Comparison of ENCODE assay signal across 30 cellular contexts in genomic region chr13:101489635-101490034, GRCh38. TPM values are rescaled to one million over a fixed set of nuclear protein-coding genes. Genes with fewer than 3 reads are reported as not detected.
DNase-seq lines count a peak whose midpoint lies in the region; ATAC-seq, FAIRE-seq and TF ChIP-seq lines count a peak whose summit lies in the region.
"Had no signal": no experiment of that assay in that cellular context is flagged by ENCODE, and none has a peak within 500 bp of the region (broad histone marks: within the 10 kb centered on the region; RNA-seq: fewer than 3 reads in every experiment).

No MANE protein-coding gene starts in this region.

- no peak for TF ChIP-seq POLR2A in H54 (IDR thresholded peaks at IDR 0.05; ENCODE audit: low read depth, low read length)

- H3K36me3 Mint-ChIP-seq in osteocyte (ENCODE audit: unreplicated experiment): peaks cover 65% of the 10 kb centered on the region
- no peaks in the 10 kb centered on the region for H3K36me3 Mint-ChIP-seq in activated T-helper 2 cell treated with anti-CD3 and anti-CD28 coated beads, Interferon-gamma antibody, Interleukin-2, Interleukin-4, amounts not matched to agents 10 μg/mL and 5 μg/mL and 100 μg/mL, durations not matched to agents 14 hours and 24 hours and 36 hours (ENCODE audit: low read depth)
- H3K36me3 Mint-ChIP-seq: activated naive CD4-positive, alpha-beta T cell treated with anti-CD3 and anti-CD28 coated beads, Interleukin-2, amount 50 U/mL, for 24 hours; CD8-positive, alpha-beta memory T cell; naive thymus-derived CD4-positive, alpha-beta T cell; stimulated activated memory B cell treated with anti-CD40 and anti-IgM and Interleukin-4, amounts not matched to agents 10 μg/mL and 1 μg/mL and 100 μg/mL, for 72 hours had no signal

- H3K9me3 Mint-ChIP-seq in osteocyte (ENCODE audit: unreplicated experiment): peaks cover 14% of the 10 kb centered on the region
- no peaks in the 10 kb centered on the region for H3K9me3 Mint-ChIP-seq in activated T-helper 2 cell treated with anti-CD3 and anti-CD28 coated beads, Interferon-gamma antibody, Interleukin-2, Interleukin-4, amounts not matched to agents 10 μg/mL and 5 μg/mL and 100 μg/mL, durations not matched to agents 14 hours and 24 hours and 36 hours
- H3K9me3 Mint-ChIP-seq: activated naive CD4-positive, alpha-beta T cell treated with anti-CD3 and anti-CD28 coated beads, Interleukin-2, amount 50 U/mL, for 24 hours; CD8-positive, alpha-beta memory T cell; endodermal cell; stimulated activated memory B cell treated with anti-CD40 and anti-IgM and Interleukin-4, amounts not matched to agents 10 μg/mL and 1 μg/mL and 100 μg/mL, for 72 hours had no signal

- no peaks in the 10 kb centered on the region for H3K27me3 Mint-ChIP-seq in osteocyte (ENCODE audit: unreplicated experiment)
- H3K27me3 Mint-ChIP-seq in activated T-helper 2 cell treated with anti-CD3 and anti-CD28 coated beads, Interferon-gamma antibody, Interleukin-2, Interleukin-4, amounts not matched to agents 10 μg/mL and 5 μg/mL and 100 μg/mL, durations not matched to agents 14 hours and 24 hours and 36 hours (ENCODE audit: low read depth): no peaks in the 10 kb centered on the region
- H3K27me3 Mint-ChIP-seq: stimulated activated memory B cell treated with anti-CD40 and anti-IgM and Interleukin-4, amounts not matched to agents 10 μg/mL and 1 μg/mL and 100 μg/mL, for 72 hours had no signal

- TF ChIP-seq CTCF in fibroblast of pulmonary artery (IDR thresholded peaks at IDR 0.05; ENCODE audit: low read length, missing control alignments) (no peak), osteocyte (IDR thresholded peaks at IDR 0.05) (no peak)

- peak; percentile 38 for DNase-seq in H54 (ENCODE audit: insufficient read length, low spot score)
- peak; percentile 26 for DNase-seq in fibroblast of pulmonary artery (ENCODE audit: low read depth)
- DNase-seq in osteocyte (ENCODE audit: extremely low spot score, unreplicated experiment): no peak
- no peak for DNase-seq in urothelium cell line (ENCODE audit: low spot score)
- DNase-seq in activated T-helper 2 cell treated with anti-CD3 and anti-CD28 coated beads, Interferon-gamma antibody, Interleukin-2, Interleukin-4, amounts not matched to agents 10 μg/mL and 5 μg/mL and 100 μg/mL, durations not matched to agents 14 hours and 24 hours and 36 hours (ENCODE audit: low spot score): no peak
- no peak for DNase-seq in NCI-H1436 treated with DMSO at 0.1 percent for 48 hours (lab: John Stamatoyannopoulos, UW)
- DNase-seq in NCI-H2227 treated with DMSO at 0.1 percent for 48 hours (lab: John Stamatoyannopoulos, UW): no peak
- DNase-seq: activated CD8-positive, alpha-beta memory T cell treated with anti-CD3 and anti-CD28 coated beads for 24 hours; activated T-cell treated with anti-CD3 and anti-CD28 coated beads, Interleukin-2, amount 50 U/mL, for 48 hours; CD8-positive, alpha-beta memory T cell; DMS53; endodermal cell; islet precursor cell; naive thymus-derived CD4-positive, alpha-beta T cell; NCI-H1105; NCI-H2081 treated with DMSO at 0.1 percent for 48 hours; NK-92 treated with Interleukin-12 subunit alpha and Interleukin-12 subunit beta, amount 100 ng/mL, for 24 hours; pancreas; sigmoid colon; stimulated activated CD4-positive, alpha-beta T cell treated with anti-CD3 and anti-CD28 coated beads, Interleukin-1b, Interleukin-23, amount 100 ng/mL, for 48 hours; T1000 had no signal

- H3K27ac Mint-ChIP-seq in osteocyte (ENCODE audit: unreplicated experiment): peak overlapping the region; percentile 55
- no peak overlapping the region for H3K27ac Mint-ChIP-seq in activated T-helper 2 cell treated with anti-CD3 and anti-CD28 coated beads, Interferon-gamma antibody, Interleukin-2, Interleukin-4, amounts not matched to agents 10 μg/mL and 5 μg/mL and 100 μg/mL, durations not matched to agents 14 hours and 24 hours and 36 hours
- H3K27ac Mint-ChIP-seq: activated naive CD4-positive, alpha-beta T cell treated with anti-CD3 and anti-CD28 coated beads, Interleukin-2, amount 50 U/mL, for 24 hours; CD8-positive, alpha-beta memory T cell; endodermal cell; naive thymus-derived CD4-positive, alpha-beta T cell; stimulated activated memory B cell treated with anti-CD40 and anti-IgM and Interleukin-4, amounts not matched to agents 10 μg/mL and 1 μg/mL and 100 μg/mL, for 72 hours had no signal

- no peak overlapping the region for H3K4me3 Mint-ChIP-seq in osteocyte (ENCODE audit: unreplicated experiment)
- no peak overlapping the region for H3K4me3 Mint-ChIP-seq in activated T-helper 2 cell treated with anti-CD3 and anti-CD28 coated beads, Interferon-gamma antibody, Interleukin-2, Interleukin-4, amounts not matched to agents 10 μg/mL and 5 μg/mL and 100 μg/mL, durations not matched to agents 14 hours and 24 hours and 36 hours (ENCODE audit: low read depth)
- H3K4me3 Mint-ChIP-seq: activated naive CD4-positive, alpha-beta T cell treated with anti-CD3 and anti-CD28 coated beads, Interleukin-2, amount 50 U/mL, for 24 hours; CD8-positive, alpha-beta memory T cell; endodermal cell; naive thymus-derived CD4-positive, alpha-beta T cell; stimulated activated memory B cell treated with anti-CD40 and anti-IgM and Interleukin-4, amounts not matched to agents 10 μg/mL and 1 μg/mL and 100 μg/mL, for 72 hours had no signal

- peak; percentile 81 for ATAC-seq in SK-N-SH treated with all-trans-retinoic acid at 6 μM for 48 hours
- ATAC-seq: activated CD4-positive, CD25-positive, alpha-beta regulatory T cell treated with anti-CD3 and anti-CD28 coated beads, Interleukin-2, amount 50 U/mL, for 24 hours; naive thymus-derived CD4-positive, alpha-beta T cell; pancreas; stimulated activated memory B cell treated with anti-CD40 and anti-IgM and Interleukin-4, amounts not matched to agents 10 μg/mL and 1 μg/mL and 100 μg/mL, for 72 hours had no signal

- peaks cover 89% of the 10 kb centered on the region for H3K4me1 Mint-ChIP-seq in osteocyte (ENCODE audit: unreplicated experiment)
- no peaks in the 10 kb centered on the region for H3K4me1 Mint-ChIP-seq in activated T-helper 2 cell treated with anti-CD3 and anti-CD28 coated beads, Interferon-gamma antibody, Interleukin-2, Interleukin-4, amounts not matched to agents 10 μg/mL and 5 μg/mL and 100 μg/mL, durations not matched to agents 14 hours and 24 hours and 36 hours (ENCODE audit: low read depth)
- H3K4me1 Mint-ChIP-seq: activated naive CD4-positive, alpha-beta T cell treated with anti-CD3 and anti-CD28 coated beads, Interleukin-2, amount 50 U/mL, for 24 hours; CD8-positive, alpha-beta memory T cell; naive thymus-derived CD4-positive, alpha-beta T cell; stimulated activated memory B cell treated with anti-CD40 and anti-IgM and Interleukin-4, amounts not matched to agents 10 μg/mL and 1 μg/mL and 100 μg/mL, for 72 hours had no signal

- H3K4me3 ChIP-seq in fibroblast of pulmonary artery (replicated peaks; ENCODE audit: low read depth, low read length): no peak overlapping the region
- H3K4me3 ChIP-seq: HAP-1, hepatocyte, lung, pancreas, sigmoid colon, thoracic aorta had no signal

- intact Hi-C loops in activated T-helper 2 cell treated with anti-CD3 and anti-CD28 coated beads, Interferon-gamma antibody, Interleukin-2, Interleukin-4, amounts not matched to agents 10 μg/mL and 5 μg/mL and 100 μg/mL, durations not matched to agents 14 hours and 24 hours and 36 hours (cut with micrococcal nuclease): no loop called here

- peak; percentile 100 for FAIRE-seq in H54 (lab: Jason Lieb, UNC)
- no peak for FAIRE-seq in urothelium cell line (lab: Jason Lieb, UNC)
- FAIRE-seq: GM12892, pancreas had no signal

TF ChIP-seq in SK-N-SH treated with all-trans-retinoic acid at 6 μM for 48 hours, 23 proteins besides CTCF, POLR2A, EP300 and RAD21:
- TF ChIP-seq CSDC2 (CRISPR knock-in tag; IDR thresholded peaks at IDR 0.05) (no peak), CREB5 (CRISPR knock-in tag; IDR thresholded peaks at IDR 0.05; ENCODE audit: low read depth) (peak; percentile 77)

RNA-seq across cellular contexts. Expression of gene ITGBL1, which starts 37.2 kb away (rescaled TPM):
- total RNA-seq in osteocyte: 1,450 and 1,519 TPM in 2 replicates
- not detected in 2 replicates for total RNA-seq in activated T-helper 2 cell treated with anti-CD3 and anti-CD28 coated beads, Interferon-gamma antibody, Interleukin-2, Interleukin-4, amounts not matched to agents 10 μg/mL and 5 μg/mL and 100 μg/mL, durations not matched to agents 14 hours and 24 hours and 36 hours
- total RNA-seq: CD8-positive, alpha-beta memory T cell; endodermal cell; naive thymus-derived CD4-positive, alpha-beta T cell had no signal

Comparison
In these comparisons a context has a peak if more than half of its experiments do, and no peak if none do; other contexts are left out.
1. DNase-seq: peak in H54 (single experiment) and fibroblast of pulmonary artery (single experiment); none in osteocyte (single experiment), urothelium cell line (single experiment), activated T-helper 2 cell treated with anti-CD3 and anti-CD28 coated beads, Interferon-gamma antibody, Interleukin-2, Interleukin-4, amounts not matched to agents 10 μg/mL and 5 μg/mL and 100 μg/mL, durations not matched to agents 14 hours and 24 hours and 36 hours (single experiment), NCI-H1436 treated with DMSO at 0.1 percent for 48 hours (single experiment) and NCI-H2227 treated with DMSO at 0.1 percent for 48 hours (single experiment).
2. RNA of gene ITGBL1, which starts 37.2 kb away (total RNA-seq): 1,450 to 1,519 TPM in osteocyte; not detected in activated T-helper 2 cell treated with anti-CD3 and anti-CD28 coated beads, Interferon-gamma antibody, Interleukin-2, Interleukin-4, amounts not matched to agents 10 μg/mL and 5 μg/mL and 100 μg/mL, durations not matched to agents 14 hours and 24 hours and 36 hours; every median in the first group is over 1,000 times any median in the second.